Comparison of ENCODE assay signal across 1 cellular context in the genomic region with DNA sequence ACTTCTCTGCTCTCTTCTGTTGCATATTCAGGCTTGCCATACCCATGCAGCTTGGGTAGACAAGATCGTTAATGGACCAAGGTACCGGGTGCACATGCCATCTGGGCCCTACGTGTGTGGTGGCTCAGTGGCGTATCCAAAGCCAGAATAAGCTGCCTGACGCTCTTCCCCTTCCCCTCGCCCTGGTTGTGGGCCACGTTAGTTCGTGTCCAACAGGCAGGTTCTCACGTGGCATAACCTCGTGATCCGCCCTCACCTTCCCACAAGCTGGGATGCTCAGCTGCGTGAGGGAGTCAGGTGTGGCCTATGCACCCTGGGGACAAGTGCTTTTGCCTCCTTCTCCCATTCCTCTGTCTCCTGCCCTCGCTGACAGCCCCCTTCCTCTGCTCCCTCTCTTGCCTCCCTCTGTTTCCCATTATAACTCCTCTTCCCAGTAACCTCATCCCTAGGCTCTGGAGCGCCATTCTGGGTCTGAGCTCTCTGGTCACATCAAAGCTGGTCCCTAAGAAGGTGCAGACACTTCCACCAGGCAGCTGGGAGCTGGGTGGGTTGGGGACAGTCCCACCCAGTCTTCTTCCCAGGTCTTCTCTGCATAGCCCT.
TF ChIP-seq lines count a peak whose summit lies in the region.

No MANE protein-coding gene starts in this region.

TF ChIP-seq in SK-N-SH, 30 proteins besides CTCF, POLR2A, EP300 and RAD21:
- no peak for TF ChIP-seq TAF1 (IDR thresholded peaks at IDR 0.05; ENCODE audit: borderline replicate concordance, low read depth, low read length)
- no peak for TF ChIP-seq SMC3 (IDR thresholded peaks at IDR 0.05; ENCODE audit: low read depth, low read length)
- no peak for TF ChIP-seq GABPA (IDR thresholded peaks at IDR 0.05; ENCODE audit: low read depth)
- no peak for TF ChIP-seq NFIC (IDR thresholded peaks at IDR 0.05; ENCODE audit: borderline replicate concordance)
- no peak for TF ChIP-seq MXI1 (IDR thresholded peaks at IDR 0.05; ENCODE audit: low read depth, low read length)
- TF ChIP-seq, protein P1, sequence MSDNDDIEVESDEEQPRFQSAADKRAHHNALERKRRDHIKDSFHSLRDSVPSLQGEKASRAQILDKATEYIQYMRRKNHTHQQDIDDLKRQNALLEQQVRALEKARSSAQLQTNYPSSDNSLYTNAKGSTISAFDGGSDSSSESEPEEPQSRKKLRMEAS (IDR thresholded peaks at IDR 0.05; ENCODE audit: low read depth): no peak
- TF ChIP-seq, protein P2, sequence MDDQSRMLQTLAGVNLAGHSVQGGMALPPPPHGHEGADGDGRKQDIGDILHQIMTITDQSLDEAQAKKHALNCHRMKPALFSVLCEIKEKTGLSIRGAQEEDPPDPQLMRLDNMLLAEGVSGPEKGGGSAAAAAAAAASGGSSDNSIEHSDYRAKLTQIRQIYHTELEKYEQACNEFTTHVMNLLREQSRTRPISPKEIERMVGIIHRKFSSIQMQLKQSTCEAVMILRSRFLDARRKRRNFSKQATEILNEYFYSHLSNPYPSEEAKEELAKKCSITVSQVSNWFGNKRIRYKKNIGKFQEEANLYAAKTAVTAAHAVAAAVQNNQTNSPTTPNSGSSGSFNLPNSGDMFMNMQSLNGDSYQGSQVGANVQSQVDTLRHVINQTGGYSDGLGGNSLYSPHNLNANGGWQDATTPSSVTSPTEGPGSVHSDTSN (IDR thresholded peaks at IDR 0.05): no peak
- TF ChIP-seq, protein P3, sequence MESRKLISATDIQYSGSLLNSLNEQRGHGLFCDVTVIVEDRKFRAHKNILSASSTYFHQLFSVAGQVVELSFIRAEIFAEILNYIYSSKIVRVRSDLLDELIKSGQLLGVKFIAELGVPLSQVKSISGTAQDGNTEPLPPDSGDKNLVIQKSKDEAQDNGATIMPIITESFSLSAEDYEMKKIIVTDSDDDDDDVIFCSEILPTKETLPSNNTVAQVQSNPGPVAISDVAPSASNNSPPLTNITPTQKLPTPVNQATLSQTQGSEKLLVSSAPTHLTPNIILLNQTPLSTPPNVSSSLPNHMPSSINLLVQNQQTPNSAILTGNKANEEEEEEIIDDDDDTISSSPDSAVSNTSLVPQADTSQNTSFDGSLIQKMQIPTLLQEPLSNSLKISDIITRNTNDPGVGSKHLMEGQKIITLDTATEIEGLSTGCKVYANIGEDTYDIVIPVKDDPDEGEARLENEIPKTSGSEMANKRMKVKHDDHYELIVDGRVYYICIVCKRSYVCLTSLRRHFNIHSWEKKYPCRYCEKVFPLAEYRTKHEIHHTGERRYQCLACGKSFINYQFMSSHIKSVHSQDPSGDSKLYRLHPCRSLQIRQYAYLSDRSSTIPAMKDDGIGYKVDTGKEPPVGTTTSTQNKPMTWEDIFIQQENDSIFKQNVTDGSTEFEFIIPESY (IDR thresholded peaks at IDR 0.05; ENCODE audit: borderline replicate concordance, low read depth): no peak
- TF ChIP-seq, protein P4, sequence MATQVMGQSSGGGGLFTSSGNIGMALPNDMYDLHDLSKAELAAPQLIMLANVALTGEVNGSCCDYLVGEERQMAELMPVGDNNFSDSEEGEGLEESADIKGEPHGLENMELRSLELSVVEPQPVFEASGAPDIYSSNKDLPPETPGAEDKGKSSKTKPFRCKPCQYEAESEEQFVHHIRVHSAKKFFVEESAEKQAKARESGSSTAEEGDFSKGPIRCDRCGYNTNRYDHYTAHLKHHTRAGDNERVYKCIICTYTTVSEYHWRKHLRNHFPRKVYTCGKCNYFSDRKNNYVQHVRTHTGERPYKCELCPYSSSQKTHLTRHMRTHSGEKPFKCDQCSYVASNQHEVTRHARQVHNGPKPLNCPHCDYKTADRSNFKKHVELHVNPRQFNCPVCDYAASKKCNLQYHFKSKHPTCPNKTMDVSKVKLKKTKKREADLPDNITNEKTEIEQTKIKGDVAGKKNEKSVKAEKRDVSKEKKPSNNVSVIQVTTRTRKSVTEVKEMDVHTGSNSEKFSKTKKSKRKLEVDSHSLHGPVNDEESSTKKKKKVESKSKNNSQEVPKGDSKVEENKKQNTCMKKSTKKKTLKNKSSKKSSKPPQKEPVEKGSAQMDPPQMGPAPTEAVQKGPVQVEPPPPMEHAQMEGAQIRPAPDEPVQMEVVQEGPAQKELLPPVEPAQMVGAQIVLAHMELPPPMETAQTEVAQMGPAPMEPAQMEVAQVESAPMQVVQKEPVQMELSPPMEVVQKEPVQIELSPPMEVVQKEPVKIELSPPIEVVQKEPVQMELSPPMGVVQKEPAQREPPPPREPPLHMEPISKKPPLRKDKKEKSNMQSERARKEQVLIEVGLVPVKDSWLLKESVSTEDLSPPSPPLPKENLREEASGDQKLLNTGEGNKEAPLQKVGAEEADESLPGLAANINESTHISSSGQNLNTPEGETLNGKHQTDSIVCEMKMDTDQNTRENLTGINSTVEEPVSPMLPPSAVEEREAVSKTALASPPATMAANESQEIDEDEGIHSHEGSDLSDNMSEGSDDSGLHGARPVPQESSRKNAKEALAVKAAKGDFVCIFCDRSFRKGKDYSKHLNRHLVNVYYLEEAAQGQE (IDR thresholded peaks at IDR 0.05; ENCODE audit: low read depth, low read length): no peak
